8 cellular contexts compared by ENCODE assay signal in genomic region chr2:172693037-172693436, GRCh38. TPM values are rescaled to one million over a fixed set of nuclear protein-coding genes. Genes with fewer than 3 reads are reported as not detected.
DNase-seq lines count a peak whose midpoint lies in the region; ATAC-seq and TF ChIP-seq lines count a peak whose summit lies in the region.

No MANE protein-coding gene starts in this region.

- no peak overlapping the region for H3K4me3 ChIP-seq in heart left ventricle
- no peak overlapping the region for H3K4me3 ChIP-seq in suprapubic skin

- no peaks in the 10 kb centered on the region for H3K36me3 ChIP-seq in heart left ventricle
- no peaks in the 10 kb centered on the region for H3K36me3 ChIP-seq in suprapubic skin

- TF ChIP-seq EP300 in suprapubic skin (IDR thresholded peaks at IDR 0.05) = no peak

- WGBS in heart left ventricle, 4 donors = 12 to 22% (median 16%) methylated on average over 3 of the region's 3 CpGs
- 14% methylated on average over 3 of the region's 3 CpGs for WGBS in suprapubic skin

- H3K36me3 Mint-ChIP-seq in activated T-cell treated with anti-CD3 and anti-CD28 coated beads, Interleukin-2, amount 50 U/mL, for 24 hours (ENCODE audit: low read depth) = no peaks in the 10 kb centered on the region

- no peaks in the 10 kb centered on the region for H3K27me3 Mint-ChIP-seq in activated T-cell treated with anti-CD3 and anti-CD28 coated beads, Interleukin-2, amount 50 U/mL, for 24 hours

- H3K9me3 ChIP-seq in heart left ventricle = no peaks in the 10 kb centered on the region
- H3K9me3 ChIP-seq in suprapubic skin = no peaks in the 10 kb centered on the region

- peak; percentile 97 to 99 (median 98) for ATAC-seq in heart left ventricle

- H3K27ac Mint-ChIP-seq in activated T-cell treated with anti-CD3 and anti-CD28 coated beads, Interleukin-2, amount 50 U/mL, for 24 hours = peak overlapping the region; percentile 72

- no peak for TF ChIP-seq CTCF in heart left ventricle (IDR thresholded peaks at IDR 0.05)
- TF ChIP-seq CTCF in suprapubic skin (IDR thresholded peaks at IDR 0.05) = no peak
- TF ChIP-seq CTCF in GM10266 (IDR thresholded peaks at IDR 0.05; ENCODE audit: control insufficient read depth, insufficient read depth, low read depth, missing control alignments) = no peak

- H3K27me3 ChIP-seq in heart left ventricle (no peaks in the 10 kb centered on the region), suprapubic skin (no peaks in the 10 kb centered on the region)

- peaks cover 36% of the 10 kb centered on the region for H3K4me1 Mint-ChIP-seq in activated T-cell treated with anti-CD3 and anti-CD28 coated beads, Interleukin-2, amount 50 U/mL, for 24 hours (ENCODE audit: low read depth)

- no peak overlapping the region for H3K4me3 Mint-ChIP-seq in activated T-cell treated with anti-CD3 and anti-CD28 coated beads, Interleukin-2, amount 50 U/mL, for 24 hours

- TF ChIP-seq POLR2A in heart left ventricle (IDR thresholded peaks at IDR 0.05) = no peak
- no peak for TF ChIP-seq POLR2A in suprapubic skin (IDR thresholded peaks at IDR 0.05)

- H3K27ac ChIP-seq in heart left ventricle = no peak overlapping the region
- H3K27ac ChIP-seq in suprapubic skin = no peak overlapping the region

- peaks cover 4% of the 10 kb centered on the region for H3K9me3 Mint-ChIP-seq in activated T-cell treated with anti-CD3 and anti-CD28 coated beads, Interleukin-2, amount 50 U/mL, for 24 hours

- peak; percentile 43 for DNase-seq in Ammon's horn (ENCODE audit: low spot score)
- DNase-seq in HT1080 (ENCODE audit: low read depth) = peak; percentile 98
- peak; percentile 56 for DNase-seq in activated T-cell treated with anti-CD3 and anti-CD28 coated beads, Interleukin-2, amount 50 U/mL, for 24 hours
- DNase-seq in heart left ventricle = peak in 4 of 5 donors; percentile 52 to 87 (median 76)
- peak; percentile 64 for DNase-seq in stimulated activated CD4-positive, alpha-beta T cell treated with anti-CD3 and anti-CD28 coated beads, Interleukin-4, amount 100 ng/mL, for 24 hours
- no peak for DNase-seq in suprapubic skin (ENCODE audit: low spot score in 2 of 2)
- no peak for DNase-seq in NCI-H2081 treated with DMSO at 0.1 percent for 48 hours (lab: John Stamatoyannopoulos, UW)
- DNase-seq in GM10266 (ENCODE audit: extremely low spot score) = no peak

- H3K4me1 ChIP-seq in heart left ventricle (peaks cover 0 to 18% (median 5%) of the 10 kb centered on the region in 12 donors), suprapubic skin (peaks cover 13% of the 10 kb centered on the region)

- intact Hi-C loops in heart left ventricle (cut with DNase I) = no loop called here

RNA-seq across cellular contexts. Expression of gene RAPGEF4, which starts 42.6 kb away (rescaled TPM):
- total RNA-seq in HT1080 (2014; rRNA removed; shearing (Covaris generic)) = 0.07 and 0.18 TPM in 2 replicates
- polyA plus RNA-seq in HT1080 (2015; cell fraction: cytosol; rRNA removed) = 0.05 and 0.24 TPM in 2 replicates
- 0.53 and 1.3 TPM in 2 replicates for polyA plus RNA-seq in HT1080 (2015; cell fraction: nucleus; rRNA removed)
- total RNA-seq in heart left ventricle (10 to 100 TPM in 6 of 9 donors, 1 to 10 TPM in 3; 3.5 to 21.2 (median 11.0) TPM), suprapubic skin (10 to 100 TPM; 19.9 to 49.5 (median 27.5) TPM)
- 1 to 10 TPM; 1.3 to 2.9 TPM for polyA plus RNA-seq in heart left ventricle

Comparison
In these comparisons a context has a peak if more than half of its experiments do, and no peak if none do; other contexts are left out.
1. DNase-seq: peak in Ammon's horn (single experiment), HT1080 (single experiment), activated T-cell treated with anti-CD3 and anti-CD28 coated beads, Interleukin-2, amount 50 U/mL, for 24 hours (single experiment), heart left ventricle (4 of 5) and stimulated activated CD4-positive, alpha-beta T cell treated with anti-CD3 and anti-CD28 coated beads, Interleukin-4, amount 100 ng/mL, for 24 hours (single experiment); none in suprapubic skin (0 of 2), NCI-H2081 treated with DMSO at 0.1 percent for 48 hours (single experiment) and GM10266 (single experiment).